In the genomic region with DNA sequence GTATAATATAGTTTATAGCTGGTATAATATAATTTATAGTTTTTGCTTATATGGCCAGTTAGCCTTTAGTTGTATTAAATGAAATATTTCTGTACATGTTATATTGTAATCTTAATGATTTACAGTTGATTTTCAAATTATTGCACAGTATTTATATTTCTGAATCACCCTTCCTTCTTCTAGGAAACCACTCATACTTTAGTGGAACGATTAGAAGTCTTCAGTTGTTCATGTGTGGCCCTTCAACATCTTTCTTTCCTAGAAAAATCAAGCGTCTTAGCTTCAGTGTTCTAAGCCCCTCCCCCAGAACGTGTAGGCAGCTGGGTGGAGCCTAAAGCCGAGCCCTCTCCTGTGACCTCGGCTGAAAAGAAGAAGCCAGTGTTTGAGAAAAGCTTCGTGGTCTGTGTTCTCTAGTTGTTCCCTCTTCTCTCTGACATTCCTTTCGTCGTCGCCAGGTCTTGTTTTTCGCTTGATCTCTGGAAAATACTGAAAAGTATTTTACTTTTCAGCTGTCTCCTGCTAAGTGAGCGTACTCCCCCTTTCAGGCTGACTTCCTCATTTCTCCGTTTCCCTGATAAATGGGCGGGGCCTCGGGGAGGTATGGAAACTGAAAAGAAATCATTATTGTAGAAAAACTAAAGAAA, we compare ENCODE assay signal across 1 cellular context.
TF ChIP-seq lines count a peak whose summit lies in the region.

A gene with protein sequence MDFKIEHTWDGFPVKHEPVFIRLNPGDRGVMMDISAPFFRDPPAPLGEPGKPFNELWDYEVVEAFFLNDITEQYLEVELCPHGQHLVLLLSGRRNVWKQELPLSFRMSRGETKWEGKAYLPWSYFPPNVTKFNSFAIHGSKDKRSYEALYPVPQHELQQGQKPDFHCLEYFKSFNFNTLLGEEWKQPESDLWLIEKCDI (plus strand): TSS at position 342 of the 644 bp plus-strand sequence. CDS start 6,459 bp downstream, outside the sequence.

TF ChIP-seq in HepG2, 621 proteins besides CTCF, POLR2A, EP300 and RAD21 (continued from another document and continues in another):
- TF ChIP-seq ELF3 (CRISPR knock-in tag; IDR thresholded peaks at IDR 0.05) (peak; percentile 76), ATF7-NPFF (CRISPR knock-in tag; IDR thresholded peaks at IDR 0.05; ENCODE audit: low read depth) (no peak), ZNF224 (CRISPR knock-in tag; IDR thresholded peaks at IDR 0.05) (no peak), ASH2L (IDR thresholded peaks at IDR 0.05; ENCODE audit: insufficient read length, low read depth, low read length) (peak; percentile 53), KMT2B (CRISPR knock-in tag; IDR thresholded peaks at IDR 0.05) (peak; percentile 78), ZMYM4 (CRISPR knock-in tag; IDR thresholded peaks at IDR 0.05) (0 out of 2 replicates have a peak, but pooled peaks have one; percentile 29), ELF4 (CRISPR knock-in tag; IDR thresholded peaks at IDR 0.05; ENCODE audit: borderline replicate concordance) (no peak), MEF2D (CRISPR knock-in tag; IDR thresholded peaks at IDR 0.05) (no peak), KDM6A (CRISPR knock-in tag; IDR thresholded peaks at IDR 0.05; ENCODE audit: low read depth) (no peak), ARNTL (CRISPR knock-in tag; IDR thresholded peaks at IDR 0.05) (no peak), THAP11 (CRISPR knock-in tag; IDR thresholded peaks at IDR 0.05) (0 out of 2 replicates have a peak, but pooled peaks have one; percentile 12), ZNF572 (CRISPR knock-in tag; IDR thresholded peaks at IDR 0.05) (no peak), KDM5A (IDR thresholded peaks at IDR 0.05; ENCODE audit: borderline replicate concordance, low read length) (peak; percentile 26; the same call in 1 of the 2 replicates), SP1 (IDR thresholded peaks at IDR 0.05) (no peak), SP1 (CRISPR knock-in tag; IDR thresholded peaks at IDR 0.05) (0 out of 2 replicates have a peak, but pooled peaks have one; percentile 13), SIN3A (IDR thresholded peaks at IDR 0.05; ENCODE audit: borderline replicate concordance, low read depth, low read length) (0 out of 2 replicates have a peak, but pooled peaks have one; percentile 48), GPN1 (CRISPR knock-in tag; IDR thresholded peaks at IDR 0.05; ENCODE audit: borderline replicate concordance) (no peak), SRSF1 (optimal IDR thresholded peaks at IDR 0.05; ENCODE audit: low read depth, low read length) (no peak), SMARCC2 (IDR thresholded peaks at IDR 0.05) (no peak), ELF1 (CRISPR knock-in tag; IDR thresholded peaks at IDR 0.05) (peak; percentile 75), EZH2 (conservative IDR thresholded peaks at IDR 0.05; ENCODE audit: low read depth, low read length) (no peak), SAP130 (CRISPR knock-in tag; IDR thresholded peaks at IDR 0.05; ENCODE audit: low read depth) (peak; percentile 73), DMAP1 (CRISPR knock-in tag; IDR thresholded peaks at IDR 0.05) (peak; percentile 26; the same call in 1 of the 2 replicates), SALL2 (CRISPR knock-in tag; IDR thresholded peaks at IDR 0.05) (no peak), IKZF4 (CRISPR knock-in tag; IDR thresholded peaks at IDR 0.05; ENCODE audit: borderline replicate concordance, low read depth, not compliant biosample characterization) (no peak), RFX1 (IDR thresholded peaks at IDR 0.05) (no peak)
- TF ChIP-seq, protein P1, sequence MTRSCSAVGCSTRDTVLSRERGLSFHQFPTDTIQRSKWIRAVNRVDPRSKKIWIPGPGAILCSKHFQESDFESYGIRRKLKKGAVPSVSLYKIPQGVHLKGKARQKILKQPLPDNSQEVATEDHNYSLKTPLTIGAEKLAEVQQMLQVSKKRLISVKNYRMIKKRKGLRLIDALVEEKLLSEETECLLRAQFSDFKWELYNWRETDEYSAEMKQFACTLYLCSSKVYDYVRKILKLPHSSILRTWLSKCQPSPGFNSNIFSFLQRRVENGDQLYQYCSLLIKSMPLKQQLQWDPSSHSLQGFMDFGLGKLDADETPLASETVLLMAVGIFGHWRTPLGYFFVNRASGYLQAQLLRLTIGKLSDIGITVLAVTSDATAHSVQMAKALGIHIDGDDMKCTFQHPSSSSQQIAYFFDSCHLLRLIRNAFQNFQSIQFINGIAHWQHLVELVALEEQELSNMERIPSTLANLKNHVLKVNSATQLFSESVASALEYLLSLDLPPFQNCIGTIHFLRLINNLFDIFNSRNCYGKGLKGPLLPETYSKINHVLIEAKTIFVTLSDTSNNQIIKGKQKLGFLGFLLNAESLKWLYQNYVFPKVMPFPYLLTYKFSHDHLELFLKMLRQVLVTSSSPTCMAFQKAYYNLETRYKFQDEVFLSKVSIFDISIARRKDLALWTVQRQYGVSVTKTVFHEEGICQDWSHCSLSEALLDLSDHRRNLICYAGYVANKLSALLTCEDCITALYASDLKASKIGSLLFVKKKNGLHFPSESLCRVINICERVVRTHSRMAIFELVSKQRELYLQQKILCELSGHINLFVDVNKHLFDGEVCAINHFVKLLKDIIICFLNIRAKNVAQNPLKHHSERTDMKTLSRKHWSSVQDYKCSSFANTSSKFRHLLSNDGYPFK (CRISPR knock-in tag; IDR thresholded peaks at IDR 0.05; ENCODE audit: borderline replicate concordance) = no peak
- TF ChIP-seq, protein P2, sequence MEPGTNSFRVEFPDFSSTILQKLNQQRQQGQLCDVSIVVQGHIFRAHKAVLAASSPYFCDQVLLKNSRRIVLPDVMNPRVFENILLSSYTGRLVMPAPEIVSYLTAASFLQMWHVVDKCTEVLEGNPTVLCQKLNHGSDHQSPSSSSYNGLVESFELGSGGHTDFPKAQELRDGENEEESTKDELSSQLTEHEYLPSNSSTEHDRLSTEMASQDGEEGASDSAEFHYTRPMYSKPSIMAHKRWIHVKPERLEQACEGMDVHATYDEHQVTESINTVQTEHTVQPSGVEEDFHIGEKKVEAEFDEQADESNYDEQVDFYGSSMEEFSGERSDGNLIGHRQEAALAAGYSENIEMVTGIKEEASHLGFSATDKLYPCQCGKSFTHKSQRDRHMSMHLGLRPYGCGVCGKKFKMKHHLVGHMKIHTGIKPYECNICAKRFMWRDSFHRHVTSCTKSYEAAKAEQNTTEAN (CRISPR knock-in tag; conservative IDR thresholded peaks at IDR 0.05) = no peak
- TF ChIP-seq, protein P3, sequence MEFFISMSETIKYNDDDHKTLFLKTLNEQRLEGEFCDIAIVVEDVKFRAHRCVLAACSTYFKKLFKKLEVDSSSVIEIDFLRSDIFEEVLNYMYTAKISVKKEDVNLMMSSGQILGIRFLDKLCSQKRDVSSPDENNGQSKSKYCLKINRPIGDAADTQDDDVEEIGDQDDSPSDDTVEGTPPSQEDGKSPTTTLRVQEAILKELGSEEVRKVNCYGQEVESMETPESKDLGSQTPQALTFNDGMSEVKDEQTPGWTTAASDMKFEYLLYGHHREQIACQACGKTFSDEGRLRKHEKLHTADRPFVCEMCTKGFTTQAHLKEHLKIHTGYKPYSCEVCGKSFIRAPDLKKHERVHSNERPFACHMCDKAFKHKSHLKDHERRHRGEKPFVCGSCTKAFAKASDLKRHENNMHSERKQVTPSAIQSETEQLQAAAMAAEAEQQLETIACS (CRISPR knock-in tag; IDR thresholded peaks at IDR 0.05) = no peak
- TF ChIP-seq, protein P4, sequence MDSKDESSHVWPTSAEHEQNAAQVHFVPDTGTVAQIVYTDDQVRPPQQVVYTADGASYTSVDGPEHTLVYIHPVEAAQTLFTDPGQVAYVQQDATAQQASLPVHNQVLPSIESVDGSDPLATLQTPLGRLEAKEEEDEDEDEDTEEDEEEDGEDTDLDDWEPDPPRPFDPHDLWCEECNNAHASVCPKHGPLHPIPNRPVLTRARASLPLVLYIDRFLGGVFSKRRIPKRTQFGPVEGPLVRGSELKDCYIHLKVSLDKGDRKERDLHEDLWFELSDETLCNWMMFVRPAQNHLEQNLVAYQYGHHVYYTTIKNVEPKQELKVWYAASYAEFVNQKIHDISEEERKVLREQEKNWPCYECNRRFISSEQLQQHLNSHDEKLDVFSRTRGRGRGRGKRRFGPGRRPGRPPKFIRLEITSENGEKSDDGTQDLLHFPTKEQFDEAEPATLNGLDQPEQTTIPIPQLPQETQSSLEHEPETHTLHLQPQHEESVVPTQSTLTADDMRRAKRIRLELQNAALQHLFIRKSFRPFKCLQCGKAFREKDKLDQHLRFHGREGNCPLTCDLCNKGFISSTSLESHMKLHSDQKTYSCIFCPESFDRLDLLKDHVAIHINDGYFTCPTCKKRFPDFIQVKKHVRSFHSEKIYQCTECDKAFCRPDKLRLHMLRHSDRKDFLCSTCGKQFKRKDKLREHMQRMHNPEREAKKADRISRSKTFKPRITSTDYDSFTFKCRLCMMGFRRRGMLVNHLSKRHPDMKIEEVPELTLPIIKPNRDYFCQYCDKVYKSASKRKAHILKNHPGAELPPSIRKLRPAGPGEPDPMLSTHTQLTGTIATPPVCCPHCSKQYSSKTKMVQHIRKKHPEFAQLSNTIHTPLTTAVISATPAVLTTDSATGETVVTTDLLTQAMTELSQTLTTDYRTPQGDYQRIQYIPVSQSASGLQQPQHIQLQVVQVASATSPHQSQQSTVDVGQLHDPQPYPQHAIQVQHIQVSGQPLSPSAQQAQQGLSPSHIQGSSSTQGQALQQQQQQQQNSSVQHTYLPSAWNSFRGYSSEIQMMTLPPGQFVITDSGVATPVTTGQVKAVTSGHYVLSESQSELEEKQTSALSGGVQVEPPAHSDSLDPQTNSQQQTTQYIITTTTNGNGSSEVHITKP (CRISPR knock-in tag; IDR thresholded peaks at IDR 0.05; ENCODE audit: low read depth) = no peak
- TF ChIP-seq, protein P5, sequence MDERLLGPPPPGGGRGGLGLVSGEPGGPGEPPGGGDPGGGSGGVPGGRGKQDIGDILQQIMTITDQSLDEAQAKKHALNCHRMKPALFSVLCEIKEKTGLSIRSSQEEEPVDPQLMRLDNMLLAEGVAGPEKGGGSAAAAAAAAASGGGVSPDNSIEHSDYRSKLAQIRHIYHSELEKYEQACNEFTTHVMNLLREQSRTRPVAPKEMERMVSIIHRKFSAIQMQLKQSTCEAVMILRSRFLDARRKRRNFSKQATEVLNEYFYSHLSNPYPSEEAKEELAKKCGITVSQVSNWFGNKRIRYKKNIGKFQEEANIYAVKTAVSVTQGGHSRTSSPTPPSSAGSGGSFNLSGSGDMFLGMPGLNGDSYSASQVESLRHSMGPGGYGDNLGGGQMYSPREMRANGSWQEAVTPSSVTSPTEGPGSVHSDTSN (CRISPR knock-in tag; IDR thresholded peaks at IDR 0.05) = no peak
- TF ChIP-seq, protein P6, sequence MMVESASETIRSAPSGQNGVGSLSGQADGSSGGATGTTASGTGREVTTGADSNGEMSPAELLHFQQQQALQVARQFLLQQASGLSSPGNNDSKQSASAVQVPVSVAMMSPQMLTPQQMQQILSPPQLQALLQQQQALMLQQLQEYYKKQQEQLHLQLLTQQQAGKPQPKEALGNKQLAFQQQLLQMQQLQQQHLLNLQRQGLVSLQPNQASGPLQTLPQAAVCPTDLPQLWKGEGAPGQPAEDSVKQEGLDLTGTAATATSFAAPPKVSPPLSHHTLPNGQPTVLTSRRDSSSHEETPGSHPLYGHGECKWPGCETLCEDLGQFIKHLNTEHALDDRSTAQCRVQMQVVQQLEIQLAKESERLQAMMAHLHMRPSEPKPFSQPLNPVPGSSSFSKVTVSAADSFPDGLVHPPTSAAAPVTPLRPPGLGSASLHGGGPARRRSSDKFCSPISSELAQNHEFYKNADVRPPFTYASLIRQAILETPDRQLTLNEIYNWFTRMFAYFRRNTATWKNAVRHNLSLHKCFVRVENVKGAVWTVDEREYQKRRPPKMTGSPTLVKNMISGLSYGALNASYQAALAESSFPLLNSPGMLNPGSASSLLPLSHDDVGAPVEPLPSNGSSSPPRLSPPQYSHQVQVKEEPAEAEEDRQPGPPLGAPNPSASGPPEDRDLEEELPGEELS (CRISPR knock-in tag; IDR thresholded peaks at IDR 0.05) = peak; percentile 10; the same call in 1 of the 2 replicates
- TF ChIP-seq, protein P7, sequence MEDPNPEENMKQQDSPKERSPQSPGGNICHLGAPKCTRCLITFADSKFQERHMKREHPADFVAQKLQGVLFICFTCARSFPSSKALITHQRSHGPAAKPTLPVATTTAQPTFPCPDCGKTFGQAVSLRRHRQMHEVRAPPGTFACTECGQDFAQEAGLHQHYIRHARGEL (CRISPR knock-in tag; IDR thresholded peaks at IDR 0.05) = no peak
- TF ChIP-seq, protein P8, sequence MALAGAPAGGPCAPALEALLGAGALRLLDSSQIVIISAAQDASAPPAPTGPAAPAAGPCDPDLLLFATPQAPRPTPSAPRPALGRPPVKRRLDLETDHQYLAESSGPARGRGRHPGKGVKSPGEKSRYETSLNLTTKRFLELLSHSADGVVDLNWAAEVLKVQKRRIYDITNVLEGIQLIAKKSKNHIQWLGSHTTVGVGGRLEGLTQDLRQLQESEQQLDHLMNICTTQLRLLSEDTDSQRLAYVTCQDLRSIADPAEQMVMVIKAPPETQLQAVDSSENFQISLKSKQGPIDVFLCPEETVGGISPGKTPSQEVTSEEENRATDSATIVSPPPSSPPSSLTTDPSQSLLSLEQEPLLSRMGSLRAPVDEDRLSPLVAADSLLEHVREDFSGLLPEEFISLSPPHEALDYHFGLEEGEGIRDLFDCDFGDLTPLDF (CRISPR knock-in tag; IDR thresholded peaks at IDR 0.05) = no peak
- TF ChIP-seq, protein P9, sequence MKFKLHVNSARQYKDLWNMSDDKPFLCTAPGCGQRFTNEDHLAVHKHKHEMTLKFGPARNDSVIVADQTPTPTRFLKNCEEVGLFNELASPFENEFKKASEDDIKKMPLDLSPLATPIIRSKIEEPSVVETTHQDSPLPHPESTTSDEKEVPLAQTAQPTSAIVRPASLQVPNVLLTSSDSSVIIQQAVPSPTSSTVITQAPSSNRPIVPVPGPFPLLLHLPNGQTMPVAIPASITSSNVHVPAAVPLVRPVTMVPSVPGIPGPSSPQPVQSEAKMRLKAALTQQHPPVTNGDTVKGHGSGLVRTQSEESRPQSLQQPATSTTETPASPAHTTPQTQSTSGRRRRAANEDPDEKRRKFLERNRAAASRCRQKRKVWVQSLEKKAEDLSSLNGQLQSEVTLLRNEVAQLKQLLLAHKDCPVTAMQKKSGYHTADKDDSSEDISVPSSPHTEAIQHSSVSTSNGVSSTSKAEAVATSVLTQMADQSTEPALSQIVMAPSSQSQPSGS (CRISPR knock-in tag; IDR thresholded peaks at IDR 0.05) = no peak
- TF ChIP-seq, protein P10, sequence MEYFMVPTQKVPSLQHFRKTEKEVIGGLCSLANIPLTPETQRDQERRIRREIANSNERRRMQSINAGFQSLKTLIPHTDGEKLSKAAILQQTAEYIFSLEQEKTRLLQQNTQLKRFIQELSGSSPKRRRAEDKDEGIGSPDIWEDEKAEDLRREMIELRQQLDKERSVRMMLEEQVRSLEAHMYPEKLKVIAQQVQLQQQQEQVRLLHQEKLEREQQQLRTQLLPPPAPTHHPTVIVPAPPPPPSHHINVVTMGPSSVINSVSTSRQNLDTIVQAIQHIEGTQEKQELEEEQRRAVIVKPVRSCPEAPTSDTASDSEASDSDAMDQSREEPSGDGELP (IDR thresholded peaks at IDR 0.05; ENCODE audit: borderline replicate concordance, low read depth) = no peak
- TF ChIP-seq, protein P11, sequence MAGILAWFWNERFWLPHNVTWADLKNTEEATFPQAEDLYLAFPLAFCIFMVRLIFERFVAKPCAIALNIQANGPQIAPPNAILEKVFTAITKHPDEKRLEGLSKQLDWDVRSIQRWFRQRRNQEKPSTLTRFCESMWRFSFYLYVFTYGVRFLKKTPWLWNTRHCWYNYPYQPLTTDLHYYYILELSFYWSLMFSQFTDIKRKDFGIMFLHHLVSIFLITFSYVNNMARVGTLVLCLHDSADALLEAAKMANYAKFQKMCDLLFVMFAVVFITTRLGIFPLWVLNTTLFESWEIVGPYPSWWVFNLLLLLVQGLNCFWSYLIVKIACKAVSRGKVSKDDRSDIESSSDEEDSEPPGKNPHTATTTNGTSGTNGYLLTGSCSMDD (CRISPR knock-in tag; IDR thresholded peaks at IDR 0.05) = no peak
